In genomic region chr17:28728364-28729200, GRCh38 we compare ENCODE assay signal across 1 cellular context.
TF ChIP-seq lines count a peak whose summit lies in the region.

Gene NEK8 (plus strand): TSS chr17:28728788. CDS start chr17:28728814, 26 bp downstream.

TF ChIP-seq in K562, 482 proteins besides CTCF, POLR2A, EP300 and RAD21 (continued from another document and continues in another):
- TF ChIP-seq MTA1 (IDR thresholded peaks at IDR 0.05; ENCODE audit: borderline replicate concordance) (peak; percentile 84; the same call in 1 of the 2 replicates), KDM1A (IDR thresholded peaks at IDR 0.05) (no peak), SMARCA4 (IDR thresholded peaks at IDR 0.05) (0 out of 2 replicates have a peak, but pooled peaks have one; percentile 23), PHF8 (IDR thresholded peaks at IDR 0.05; ENCODE audit: borderline replicate concordance, low read length) (peak; percentile 78; the same call in 1 of the 2 replicates), TEAD1 (CRISPR knock-in tag; IDR thresholded peaks at IDR 0.05) (peak in 1 of 2 experiments; percentile 76; a peak in 1 of 4 replicates), THAP12 (CRISPR knock-in tag; IDR thresholded peaks at IDR 0.05) (peak; percentile 62), GTF2E2 (tag; IDR thresholded peaks at IDR 0.05) (no peak; the same call in 1 of the 2 replicates), L3MBTL2 (IDR thresholded peaks at IDR 0.05) (peak; percentile 84), ZBTB5 (IDR thresholded peaks at IDR 0.05) (no peak), GATA2 (CRISPR knock-in tag; IDR thresholded peaks at IDR 0.05) (0 out of 2 replicates have a peak, but pooled peaks have one; percentile 7), CCAR2 (IDR thresholded peaks at IDR 0.05; ENCODE audit: low read depth, low read length) (0 out of 2 replicates have a peak, but pooled peaks have one; percentile 70), DPF2 (IDR thresholded peaks at IDR 0.05) (0 out of 2 replicates have a peak, but pooled peaks have one; percentile 6), HDAC3 (IDR thresholded peaks at IDR 0.05; ENCODE audit: borderline replicate concordance, partially characterized antibody) (no peak), NFRKB (IDR thresholded peaks at IDR 0.05; ENCODE audit: low read depth) (peak; percentile 65; the same call in 1 of the 2 replicates), ZBTB8A (IDR thresholded peaks at IDR 0.05; ENCODE audit: partially characterized antibody) (no peak), HDAC1 (IDR thresholded peaks at IDR 0.05) (peak in 1 of 2 experiments; percentile 92; a peak in 2 of 4 replicates), CCNT2 (IDR thresholded peaks at IDR 0.05; ENCODE audit: borderline replicate concordance, extremely low read depth, insufficient read length, low read depth, low read length) (peak; percentile 77), ZNF239 (CRISPR knock-in tag; IDR thresholded peaks at IDR 0.05) (no peak), ZNF511 (CRISPR knock-in tag; IDR thresholded peaks at IDR 0.05) (peak; percentile 44; the same call in 1 of the 2 replicates), SMARCC2 (IDR thresholded peaks at IDR 0.05; ENCODE audit: low read depth) (no peak; the same call in 1 of the 2 replicates), E2F6 (IDR thresholded peaks at IDR 0.05; ENCODE audit: borderline replicate concordance in 1 of 2, extremely low read depth in 1 of 2, insufficient read depth in 1 of 2, insufficient read length in 1 of 2, low read depth in 1 of 2, low read length in 1 of 2, poor library complexity in 1 of 2, severe bottlenecking in 1 of 2) (peak in 1 of 2 experiments; percentile 63), NR2F6 (CRISPR knock-in tag; IDR thresholded peaks at IDR 0.05) (no peak), HDAC6 (IDR thresholded peaks at IDR 0.05; ENCODE audit: low read depth, low read length) (0 out of 2 replicates have a peak, but pooled peaks have one; percentile 66), ZEB2 (IDR thresholded peaks at IDR 0.05) (0 out of 2 replicates have a peak, but pooled peaks have one; percentile 11), ARID4B (CRISPR knock-in tag; IDR thresholded peaks at IDR 0.05) (peak; percentile 74), NRF1 (conservative IDR thresholded peaks at IDR 0.05 in 1 of 2, IDR thresholded peaks at IDR 0.05 in 1 of 2) (peak; percentile 97), NFYB (IDR thresholded peaks at IDR 0.05; ENCODE audit: extremely low read depth, insufficient read length) (no peak), ZNF143 (CRISPR knock-in tag; IDR thresholded peaks at IDR 0.05) (peak; percentile 47), ETV5 (CRISPR knock-in tag; IDR thresholded peaks at IDR 0.05; ENCODE audit: low read depth) (peak; percentile 68; the same call in 1 of the 2 replicates), PCBP1 (IDR thresholded peaks at IDR 0.05; ENCODE audit: low read depth, low read length, poor library complexity, severe bottlenecking) (peak; percentile 86), DEAF1 (CRISPR knock-in tag; IDR thresholded peaks at IDR 0.05) (no peak), ZNF431 (CRISPR knock-in tag; IDR thresholded peaks at IDR 0.05) (0 out of 2 replicates have a peak, but pooled peaks have one; percentile 36), MEIS2 (IDR thresholded peaks at IDR 0.05; ENCODE audit: partially characterized antibody) (peak; percentile 53), PBX2 (CRISPR knock-in tag; IDR thresholded peaks at IDR 0.05; ENCODE audit: low read depth) (no peak), PBX2 (tag; conservative IDR thresholded peaks at IDR 0.05; ENCODE audit: low read depth) (no peak), STAT5A (IDR thresholded peaks at IDR 0.05; ENCODE audit: borderline replicate concordance, low read length) (no peak), TARDBP (IDR thresholded peaks at IDR 0.05) (peak; percentile 79), RNF2 (IDR thresholded peaks at IDR 0.05) (no peak), SAFB (IDR thresholded peaks at IDR 0.05; ENCODE audit: borderline replicate concordance, low read depth, low read length) (peak; percentile 99), RBFOX2 (IDR thresholded peaks at IDR 0.05; ENCODE audit: low read depth, low read length) (peak; percentile 95), SUPT5H (IDR thresholded peaks at IDR 0.05) (peak; percentile 91), HDAC2 (IDR thresholded peaks at IDR 0.05) (peak; percentile 51; the same call in 1 of the 2 replicates), CREM (IDR thresholded peaks at IDR 0.05; ENCODE audit: low read depth) (peak; percentile 75), PML (IDR thresholded peaks at IDR 0.05; ENCODE audit: low read length) (peak; percentile 71), ZBTB7A (IDR thresholded peaks at IDR 0.05; ENCODE audit: borderline replicate concordance, control insufficient read depth, low read depth, low read length) (peak; percentile 78; the same call in 1 of the 2 replicates), ATF4 (CRISPR knock-in tag; IDR thresholded peaks at IDR 0.05) (no peak), ATF6 (CRISPR knock-in tag; IDR thresholded peaks at IDR 0.05) (peak; percentile 68; the same call in 1 of the 2 replicates), HLTF (IDR thresholded peaks at IDR 0.05) (0 out of 2 replicates have a peak, but pooled peaks have one; percentile 50), KLF13 (tag; IDR thresholded peaks at IDR 0.05; ENCODE audit: borderline replicate concordance, low read depth) (peak; percentile 72)
